23 cellular contexts compared by ENCODE assay signal in genomic region chr17:77962349-77962748, GRCh38. TPM values are rescaled to one million over a fixed set of nuclear protein-coding genes. Genes with fewer than 3 reads are reported as not detected.
DNase-seq lines count a peak whose midpoint lies in the region; FAIRE-seq and TF ChIP-seq lines count a peak whose summit lies in the region.
"Had no signal": no experiment of that assay in that cellular context is flagged by ENCODE, and none has a peak within 500 bp of the region (broad histone marks: within the 10 kb centered on the region; RNA-seq: fewer than 3 reads in every experiment).

No MANE protein-coding gene starts in this region.

- H3K9me3 Mint-ChIP-seq in astrocyte (ENCODE audit: unreplicated experiment) (peaks cover 2% of the 10 kb centered on the region), nephron (no peaks in the 10 kb centered on the region)
- H3K9me3 Mint-ChIP-seq: activated B cell treated with CpG ODN at 0.5 μM for 24 hours; T-helper 1 cell treated with Interleukin-12 subunit alpha and Interleukin-12 subunit beta and Interleukin-4 antibody, amounts not matched to agents 30 μg/mL and 1 μg/mL, for 36 hours had no signal

- H3K36me3 ChIP-seq in DOHH2 (ENCODE audit: control insufficient read depth, low read length): no peaks in the 10 kb centered on the region
- no peaks in the 10 kb centered on the region for H3K36me3 ChIP-seq in astrocyte (ENCODE audit: insufficient read depth, low read length)
- no peaks in the 10 kb centered on the region for H3K36me3 ChIP-seq in Peyer's patch
- no peaks in the 10 kb centered on the region for H3K36me3 ChIP-seq in Karpas-422 (ENCODE audit: insufficient read depth, low read length)
- H3K36me3 ChIP-seq: tibial artery had no signal

- peaks cover 41% of the 10 kb centered on the region for H3K4me1 ChIP-seq in DOHH2 (ENCODE audit: control insufficient read depth, low read length)
- H3K4me1 ChIP-seq in astrocyte (ENCODE audit: insufficient read depth, low read length): peaks cover 16% of the 10 kb centered on the region
- H3K4me1 ChIP-seq in Peyer's patch: peaks cover 0 to 8% (median 0%) of the 10 kb centered on the region in 4 donors
- H3K4me1 ChIP-seq in Karpas-422 (ENCODE audit: low read length): no peaks in the 10 kb centered on the region

- H3K4me1 Mint-ChIP-seq in astrocyte (ENCODE audit: low read depth, unreplicated experiment): peaks cover 39% of the 10 kb centered on the region
- peaks cover 60% of the 10 kb centered on the region for H3K4me1 Mint-ChIP-seq in nephron

- H3K79me2 ChIP-seq in DOHH2 (ENCODE audit: control insufficient read depth, low read length): peaks cover 81% of the 10 kb centered on the region
- peaks cover 63% of the 10 kb centered on the region for H3K79me2 ChIP-seq in astrocyte (ENCODE audit: insufficient read depth, low read length)
- H3K79me2 ChIP-seq in Karpas-422 (ENCODE audit: low read length): no peaks in the 10 kb centered on the region

- FAIRE-seq in astrocyte (lab: Jason Lieb, UNC): no peak
- FAIRE-seq: colon, kidney had no signal

- H3K27ac Mint-ChIP-seq in astrocyte (ENCODE audit: unreplicated experiment) (peak overlapping the region; percentile 2), nephron (no peak overlapping the region)
- H3K27ac Mint-ChIP-seq: activated B cell treated with CpG ODN at 0.5 μM for 24 hours; CD14-positive monocyte; T-helper 1 cell treated with Interleukin-12 subunit alpha and Interleukin-12 subunit beta and Interleukin-4 antibody, amounts not matched to agents 30 μg/mL and 1 μg/mL, for 36 hours had no signal

- peaks cover 30% of the 10 kb centered on the region for H4K20me1 ChIP-seq in DOHH2 (ENCODE audit: control insufficient read depth, insufficient read depth, low read depth, low read length)
- peaks cover 66% of the 10 kb centered on the region for H4K20me1 ChIP-seq in astrocyte (ENCODE audit: insufficient read depth, low read length)
- H4K20me1 ChIP-seq in Karpas-422 (ENCODE audit: insufficient read depth, low read depth, low read length): no peaks in the 10 kb centered on the region

- peak; percentile 43 for DNase-seq in NCI-H82 (lab: John Stamatoyannopoulos, UW)
- no peak for DNase-seq in NCI-H82 treated with DMSO at 0.1 percent for 48 hours (lab: John Stamatoyannopoulos, UW; ENCODE audit: unreplicated experiment)
- DNase-seq in astrocyte (ENCODE audit: low read depth): no peak
- no peak for DNase-seq in NCI-H2029 treated with DMSO at 0.1 percent for 48 hours (lab: John Stamatoyannopoulos, UW)
- no peak for DNase-seq in Peyer's patch
- no peak for DNase-seq in Karpas-422
- DNase-seq: ACHN; activated B cell treated with CpG ODN at 0.5 μM for 24 hours; activated CD8-positive, alpha-beta memory T cell treated with anti-CD3 and anti-CD28 coated beads for 24 hours; activated effector memory CD4-positive, alpha-beta T cell treated with Interleukin-2 at 50 U/mL for 16 hours; GM23248; hypothalamus; kidney; mesendoderm; MM.1S; NCI-H146; NCI-H510A; tibial artery had no signal

- no peak overlapping the region for H3K27ac ChIP-seq in DOHH2 (ENCODE audit: low read depth, low read length)
- H3K27ac ChIP-seq in astrocyte (ENCODE audit: low read depth, low read length): no peak overlapping the region
- H3K27ac ChIP-seq in Peyer's patch: no peak overlapping the region
- H3K27ac ChIP-seq in Karpas-422 (ENCODE audit: low read length): no peak overlapping the region
- H3K27ac ChIP-seq: GM23248, tibial artery had no signal

- H3K27me3 Mint-ChIP-seq in astrocyte (ENCODE audit: low read depth, unreplicated experiment) (peaks cover 3% of the 10 kb centered on the region), nephron (ENCODE audit: low read depth) (peaks cover 12% of the 10 kb centered on the region)

- H3K9ac ChIP-seq in astrocyte (ENCODE audit: low read length) (no peak overlapping the region), Karpas-422 (ENCODE audit: low read length) (no peak overlapping the region)
- H3K9ac ChIP-seq: GM23248 had no signal

- H3F3A ChIP-seq in DOHH2 (ENCODE audit: control insufficient read depth, insufficient read depth): 0 out of 2 replicates have a peak, but pooled peaks cover 7% of the 10 kb centered on the region

- H2AFZ ChIP-seq in astrocyte (ENCODE audit: low read depth, low read length): no peak overlapping the region
- no peak overlapping the region for H2AFZ ChIP-seq in Karpas-422 (ENCODE audit: low read length)
- H2AFZ ChIP-seq: GM23248 had no signal

- no peaks in the 10 kb centered on the region for H3K36me3 Mint-ChIP-seq in astrocyte (ENCODE audit: low read depth, unreplicated experiment)
- H3K36me3 Mint-ChIP-seq in nephron (ENCODE audit: low read depth): no peaks in the 10 kb centered on the region

- TF ChIP-seq CTCF in DOHH2 (IDR thresholded peaks at IDR 0.05; ENCODE audit: low read depth, low read length, poor library complexity, severe bottlenecking): no peak
- no peak for TF ChIP-seq CTCF in astrocyte (IDR thresholded peaks at IDR 0.05; ENCODE audit: insufficient read depth, low read depth, low read length)
- TF ChIP-seq CTCF in nephron (IDR thresholded peaks at IDR 0.05; ENCODE audit: unreplicated experiment in 3 of 3): no peak
- TF ChIP-seq CTCF in Peyer's patch (IDR thresholded peaks at IDR 0.05): no peak

- H3K4me2 ChIP-seq in DOHH2 (ENCODE audit: low read length) (peak overlapping the region; percentile 9; the same call in 1 of the 2 replicates), astrocyte (ENCODE audit: low read length) (no peak overlapping the region), Karpas-422 (ENCODE audit: low read depth, low read length, poor library complexity, severe bottlenecking) (no peak overlapping the region)

- H3K4me3 Mint-ChIP-seq in astrocyte (ENCODE audit: unreplicated experiment) (no peak overlapping the region), nephron (peak overlapping the region; percentile 1 to 9 (median 5))
- H3K4me3 Mint-ChIP-seq: activated B cell treated with CpG ODN at 0.5 μM for 24 hours; T-helper 1 cell treated with Interleukin-12 subunit alpha and Interleukin-12 subunit beta and Interleukin-4 antibody, amounts not matched to agents 30 μg/mL and 1 μg/mL, for 36 hours had no signal

- TF ChIP-seq POLR2A in Peyer's patch (IDR thresholded peaks at IDR 0.05): no peak

- no peaks in the 10 kb centered on the region for H3K9me2 ChIP-seq in DOHH2 (replicated peaks; ENCODE audit: control insufficient read depth, low read length)
- H3K9me2 ChIP-seq in Karpas-422 (replicated peaks; ENCODE audit: insufficient read depth, low read length): no peaks in the 10 kb centered on the region

- H3K27me3 ChIP-seq in DOHH2 (ENCODE audit: control insufficient read depth, low read length) (peaks cover 4% of the 10 kb centered on the region), astrocyte (ENCODE audit: insufficient read depth, low read length) (no peaks in the 10 kb centered on the region), Peyer's patch (no peaks in the 10 kb centered on the region), Karpas-422 (ENCODE audit: low read length) (no peaks in the 10 kb centered on the region)
- H3K27me3 ChIP-seq: tibial artery had no signal

- H3K9me3 ChIP-seq in DOHH2 (ENCODE audit: control insufficient read depth, insufficient read depth, low read length) (no peaks in the 10 kb centered on the region), astrocyte (ENCODE audit: insufficient read depth, low read depth, low read length) (no peaks in the 10 kb centered on the region), Peyer's patch (no peaks in the 10 kb centered on the region), Karpas-422 (ENCODE audit: low read length) (no peaks in the 10 kb centered on the region)
- H3K9me3 ChIP-seq: tibial artery had no signal

- H3K4me3 ChIP-seq in DOHH2 (ENCODE audit: low read length) (no peak overlapping the region), astrocyte (ENCODE audit: insufficient read depth, low read depth, low read length) (no peak overlapping the region), Peyer's patch (no peak overlapping the region), Karpas-422 (ENCODE audit: low read length) (no peak overlapping the region)
- H3K4me3 ChIP-seq: GM23248, tibial artery had no signal

RNA-seq across cellular contexts. Expression of gene TNRC6C, which starts 3.8 kb away (rescaled TPM):
- 6.3 and 7.3 TPM in 2 replicates for total RNA-seq in astrocyte
- total RNA-seq in Peyer's patch: 10 to 100 TPM in 3 of 4 donors, 1 to 10 TPM in 1; 9.7 to 70.1 (median 23.2) TPM
- not detected in 2 replicates for total RNA-seq in Karpas-422 (2014; rRNA removed; shearing (Covaris generic); ENCODE audit: low replicate concordance)
